ENCODE assay signal across 22 cellular contexts in genomic region chr7:139720186-139720585, GRCh38. TPM values are rescaled to one million over a fixed set of nuclear protein-coding genes. Genes with fewer than 3 reads are reported as not detected.
DNase-seq lines count a peak whose midpoint lies in the region; ATAC-seq, FAIRE-seq and TF ChIP-seq lines count a peak whose summit lies in the region.
"Had no signal": no experiment of that assay in that cellular context is flagged by ENCODE, and none has a peak within 500 bp of the region (broad histone marks: within the 10 kb centered on the region; RNA-seq: fewer than 3 reads in every experiment).

No MANE protein-coding gene starts in this region.

- no peak overlapping the region for H2AFZ ChIP-seq in GM23248

- H3K27me3 ChIP-seq in GM23248 (replicated peaks; ENCODE audit: insufficient read depth) (no peaks in the 10 kb centered on the region), lower lobe of right lung (ENCODE audit: low read depth) (no peaks in the 10 kb centered on the region), subcutaneous abdominal adipose tissue (ENCODE audit: control insufficient read depth in 5 of 5, insufficient read depth in 4 of 5, low read length in 5 of 5) (no peaks in the 10 kb centered on the region)
- H3K27me3 ChIP-seq: breast epithelium had no signal

- H3K9me3 ChIP-seq in GM23248 (ENCODE audit: low read depth) (no peaks in the 10 kb centered on the region), lower lobe of right lung (no peaks in the 10 kb centered on the region), subcutaneous abdominal adipose tissue (ENCODE audit: control insufficient read depth in 5 of 5, low read length in 5 of 5) (no peaks in the 10 kb centered on the region)
- H3K9me3 ChIP-seq: breast epithelium had no signal

- no peak overlapping the region for H3K4me3 ChIP-seq in GM23248
- H3K4me3 ChIP-seq in lower lobe of right lung = no peak overlapping the region
- no peak overlapping the region for H3K4me3 ChIP-seq in subcutaneous abdominal adipose tissue (ENCODE audit: low read depth in 1 of 5, low read length in 5 of 5)
- H3K4me3 ChIP-seq: breast epithelium had no signal

- in situ Hi-C loops in GM23248 (cut with MboI) = no loop called here

- TF ChIP-seq POLR2A in GM12892 (IDR thresholded peaks at IDR 0.05; ENCODE audit: low read depth, low read length) = no peak

- intact Hi-C loops in lower lobe of right lung (cut with DNase I) = no loop called here

- FAIRE-seq in GM12892 (lab: Jason Lieb, UNC) = no peak
- FAIRE-seq: GM18507, urothelium cell line had no signal

- peaks cover 10% of the 10 kb centered on the region; the same call in 1 of the 2 replicates for H3K36me3 ChIP-seq in GM23248 (ENCODE audit: low read depth)
- peaks cover 20% of the 10 kb centered on the region for H3K36me3 ChIP-seq in lower lobe of right lung
- H3K36me3 ChIP-seq in subcutaneous abdominal adipose tissue (ENCODE audit: control insufficient read depth in 5 of 5, insufficient read depth in 5 of 5, low read length in 5 of 5) = peaks cover 0 to 17% (median 16%) of the 10 kb centered on the region in 5 donors
- H3K36me3 ChIP-seq: breast epithelium had no signal

- ATAC-seq in lower lobe of right lung = no peak
- ATAC-seq in GM18867 (IDR thresholded peaks at IDR 0.05; ENCODE audit: unreplicated experiment) = no peak

- 0 out of 2 replicates have a peak, but pooled peaks cover 2% of the 10 kb centered on the region for H4K20me1 ChIP-seq in GM23248 (ENCODE audit: insufficient read depth)

- no peaks in the 10 kb centered on the region for H3K9me2 ChIP-seq in GM23248 (ENCODE audit: insufficient read depth)

- H3K4me1 ChIP-seq in GM23248 (ENCODE audit: insufficient read depth) = peaks cover 43% of the 10 kb centered on the region
- peaks cover 70% of the 10 kb centered on the region for H3K4me1 ChIP-seq in lower lobe of right lung
- H3K4me1 ChIP-seq in subcutaneous abdominal adipose tissue (ENCODE audit: control insufficient read depth in 5 of 5, insufficient read depth in 5 of 5, low read length in 5 of 5) = peaks cover under 1 to 56% (median 53%) of the 10 kb centered on the region in 5 donors
- H3K4me1 ChIP-seq: breast epithelium had no signal

- DNase-seq in GM23248 = no peak
- DNase-seq in lower lobe of right lung = no peak
- DNase-seq in GM12892 (ENCODE audit: insufficient read length) = no peak
- DNase-seq in NCI-H146 (lab: John Stamatoyannopoulos, UW) = no peak
- no peak for DNase-seq in mucosa of gallbladder (ENCODE audit: low spot score)
- DNase-seq: activated CD8-positive, alpha-beta memory T cell treated with anti-CD3 and anti-CD28 coated beads, Interleukin-2, amount 50 U/mL, for 48 hours; activated naive CD4-positive, alpha-beta T cell treated with anti-CD3 and anti-CD28 coated beads, Interleukin-2, amount 50 U/mL, for 16 hours; DND-41; effector memory CD4-positive, alpha-beta T cell; mesendoderm; naive B cell; NCI-H2227 treated with DMSO at 0.1 percent for 48 hours; occipital lobe; RPMI8226; stimulated activated CD4-positive, alpha-beta T cell treated with anti-CD3 and anti-CD28 coated beads, Interleukin-12 subunit alpha, Interleukin-12 subunit beta, amount 100 ng/mL, for 4 hours; stimulated activated CD4-positive, alpha-beta T cell treated with anti-CD3 and anti-CD28 coated beads, Interleukin-4, amount 100 ng/mL, for 1 hour had no signal

- peaks cover 17% of the 10 kb centered on the region; the same call in 1 of the 2 replicates for H3F3A ChIP-seq in GM23248 (ENCODE audit: insufficient read depth)

- H3K79me2 ChIP-seq in GM23248 (ENCODE audit: insufficient read depth) = peaks cover 93% of the 10 kb centered on the region

- no peak for TF ChIP-seq CTCF in VCaP (conservative IDR thresholded peaks at IDR 0.05)
- no peak for TF ChIP-seq CTCF in lower lobe of right lung (IDR thresholded peaks at IDR 0.05)

- H3K9ac ChIP-seq in GM23248 (no peak overlapping the region), subcutaneous abdominal adipose tissue (ENCODE audit: low read length in 5 of 5) (no peak overlapping the region)

- 95 to 98% methylated on average over 6 of the region's 6 CpGs for WGBS in GM23248 (ENCODE audit: low coverage in 1 of 2, low lambda C conversion rate in 2 of 2, missing lambda C conversion rate in 2 of 2), 2 experiments

- H3K27ac ChIP-seq in GM23248 (no peak overlapping the region), VCaP (peak overlapping the region; percentile 89), lower lobe of right lung (peak overlapping the region; percentile 59), subcutaneous abdominal adipose tissue (ENCODE audit: low read depth, low read length) (peak overlapping the region; percentile 99)
- H3K27ac ChIP-seq: breast epithelium had no signal

- H3K4me2 ChIP-seq in GM23248 (ENCODE audit: unreplicated experiment) = peak overlapping the region; percentile 57

RNA-seq across cellular contexts. Expression of gene HIPK2, which starts 57.6 kb away (rescaled TPM):
- 7.9 and 9.1 TPM in 2 replicates for total RNA-seq in GM23248 (2014; rRNA removed; shearing (Covaris generic))
- 4.7 and 4.9 TPM in 2 replicates for polyA plus RNA-seq in GM23248 (2016; fragmentation: Nextera tagmentation; extraction: Ambion mirVana)
- 81.0 TPM for total RNA-seq in lower lobe of right lung
- polyA plus RNA-seq in GM12892 (2012; ENCODE audit: missing spikeins) = 26.3 TPM
- total RNA-seq in mucosa of gallbladder = 49.0 TPM
